In the genomic region with DNA sequence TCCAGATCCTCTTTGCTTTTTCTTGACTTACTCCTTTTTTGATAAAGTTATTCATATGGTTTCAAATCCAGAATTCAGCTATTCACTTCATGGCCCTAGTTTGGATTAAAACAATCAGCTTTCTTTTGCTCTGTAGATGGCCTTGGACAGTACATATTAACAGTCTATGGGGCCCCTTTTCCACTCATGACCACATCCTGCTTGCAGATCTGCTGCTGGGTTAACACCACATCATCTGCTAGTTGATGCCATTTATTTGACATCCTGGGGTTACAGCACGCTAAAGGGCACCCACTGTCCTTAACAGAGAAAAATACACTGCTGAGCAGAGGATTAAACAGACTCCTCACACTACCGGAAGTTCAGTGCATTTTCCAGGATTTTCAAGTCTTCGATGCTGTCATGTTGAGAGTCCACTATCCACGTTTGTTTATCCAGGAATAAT, we compare ENCODE assay signal across 8 cellular contexts. TPM values are rescaled to one million over a fixed set of nuclear protein-coding genes. Genes with fewer than 3 reads are reported as not detected.
DNase-seq lines count a peak whose midpoint lies in the region; ATAC-seq and TF ChIP-seq lines count a peak whose summit lies in the region.

No MANE protein-coding gene starts in this region.

- no peak overlapping the region for H3K27ac ChIP-seq in KMS-11
- peak overlapping the region; percentile 93 to 95 for H3K27ac ChIP-seq in left lung
- H3K27ac ChIP-seq in stomach, result peak overlapping the region in 4 of 5 donors; percentile 76 to 91 (median 84)

- H3K36me3 ChIP-seq in KMS-11 (ENCODE audit: insufficient read depth) (no peaks in the 10 kb centered on the region), left lung (no peaks in the 10 kb centered on the region), stomach (no peaks in the 10 kb centered on the region)

- ATAC-seq in GM21526 (IDR thresholded peaks at IDR 0.05; ENCODE audit: low FRiP score, unreplicated experiment), result peak; percentile 56
- peak; percentile 9 for ATAC-seq in left lung

- H3K79me2 ChIP-seq in KMS-11 (ENCODE audit: insufficient read depth, low read depth), result peaks cover 26% of the 10 kb centered on the region

- H3K4me3 ChIP-seq in KMS-11 (IDR thresholded peaks at IDR 0.05; ENCODE audit: insufficient read depth, low read depth, low read length) (no peak overlapping the region), left lung (peak overlapping the region in 1 of 2 donors; percentile 62), stomach (peak overlapping the region in 1 of 4 donors; percentile 53)

- H3K4me2 ChIP-seq in KMS-11, result peak overlapping the region; percentile 82

- DNase-seq in GF-D8 (lab: John Stamatoyannopoulos, UW), result peak; percentile 18
- DNase-seq in activated T-cell treated with anti-CD3 and anti-CD28 coated beads, Interleukin-2, amount 50 U/mL, for 48 hours, result peak; percentile 63 to 68
- DNase-seq in left lung, result no peak
- no peak for DNase-seq in stomach
- no peak for DNase-seq in germinal center (ENCODE audit: low spot score)
- DNase-seq in ureter (ENCODE audit: low spot score), result no peak

- H3K9me3 ChIP-seq in left lung (no peaks in the 10 kb centered on the region), stomach (no peaks in the 10 kb centered on the region)

- TF ChIP-seq CTCF in KMS-11 (conservative IDR thresholded peaks at IDR 0.05; ENCODE audit: low read depth, low read length), result no peak
- no peak for TF ChIP-seq CTCF in left lung (IDR thresholded peaks at IDR 0.05)
- TF ChIP-seq CTCF in stomach (IDR thresholded peaks at IDR 0.05), result no peak

- no peak for TF ChIP-seq POLR2A in stomach (IDR thresholded peaks at IDR 0.05)

- peak overlapping the region; percentile 79 for H2AFZ ChIP-seq in KMS-11 (ENCODE audit: low read depth)

- no peaks in the 10 kb centered on the region; the same call in 1 of the 2 replicates for H3K27me3 ChIP-seq in KMS-11 (ENCODE audit: insufficient read depth, low read depth)
- no peaks in the 10 kb centered on the region for H3K27me3 ChIP-seq in left lung
- no peaks in the 10 kb centered on the region for H3K27me3 ChIP-seq in stomach

- no peaks in the 10 kb centered on the region for H4K20me1 ChIP-seq in KMS-11 (ENCODE audit: insufficient read depth)

- no peak overlapping the region for H3K9ac ChIP-seq in KMS-11

- WGBS in stomach, 5 donors, result 48 to 61% (median 56%) methylated on average over 4 of the region's 4 CpGs

- H3K4me1 ChIP-seq in KMS-11 (ENCODE audit: low read depth, poor library complexity, severe bottlenecking), result peaks cover 41% of the 10 kb centered on the region
- H3K4me1 ChIP-seq in left lung, result peaks cover 7 to 61% of the 10 kb centered on the region in 2 donors
- peaks cover 2 to 54% (median 15%) of the 10 kb centered on the region in 4 donors for H3K4me1 ChIP-seq in stomach

- intact Hi-C loops in left lung (cut with DNase I), result no loop called here
- intact Hi-C loops in stomach (cut with DNase I; ENCODE audit: low total_unique reads), result no loop called here

- TF ChIP-seq EP300 in stomach (IDR thresholded peaks at IDR 0.05), result no peak

RNA-seq across cellular contexts. Expression of gene IFI16, which starts 0.9 kb away (rescaled TPM):
- total RNA-seq in left lung, result 100 to 1,000 TPM in 1 of 2 donors, 10 to 100 TPM in 1; 69.7 to 121 TPM
- 10 to 100 TPM; 24.3 to 65.6 (median 38.5) TPM for total RNA-seq in stomach
- 100 to 1,000 TPM in 1 of 3 donors, 10 to 100 TPM in 2; 40.0 to 113 (median 60.2) TPM for polyA plus RNA-seq in stomach
- 93.0 TPM for total RNA-seq in ureter

Comparison
In these comparisons a context has a peak if more than half of its experiments do, and no peak if none do; other contexts are left out.
1. DNase-seq: peak in GF-D8 (single experiment) and activated T-cell treated with anti-CD3 and anti-CD28 coated beads, Interleukin-2, amount 50 U/mL, for 48 hours (2 of 2); none in left lung (0 of 2), stomach (single experiment), germinal center (single experiment) and ureter (single experiment).